Comparison of ENCODE assay signal across 8 cellular contexts in genomic region chr22:38202437-38203089, GRCh38. TPM values are rescaled to one million over a fixed set of nuclear protein-coding genes. Genes with fewer than 3 reads are reported as not detected.
DNase-seq lines count a peak whose midpoint lies in the region; ATAC-seq and TF ChIP-seq lines count a peak whose summit lies in the region.

No MANE protein-coding gene starts in this region.

- H3K27me3 Mint-ChIP-seq in activated CD8-positive, alpha-beta memory T cell treated with anti-CD3 and anti-CD28 coated beads, Interleukin-2, amount 10 ng/mL, durations not matched to agents 7 days and 5 days = no peaks in the 10 kb centered on the region
- peaks cover 15% of the 10 kb centered on the region for H3K27me3 Mint-ChIP-seq in endothelial cell (ENCODE audit: unreplicated experiment)
- H3K27me3 Mint-ChIP-seq in stimulated activated naive CD8-positive, alpha-beta T cell treated with anti-CD3 and anti-CD28 coated beads, Interleukin-15, amount 100 ng/mL, for 72 hours = no peaks in the 10 kb centered on the region

- CTCF ChIA-PET in activated CD8-positive, alpha-beta memory T cell treated with anti-CD3 and anti-CD28 coated beads, Interleukin-2, amount 10 ng/mL, durations not matched to agents 7 days and 5 days (lab: Charles Lee) = interaction anchor here (1.0 to 1.8 kb wide), 3 partner anchors 9 to 150 kb away, joined by 3 to 5 read pairs (median 3); no protein-coding TSS in a partner anchor

- TF ChIP-seq CTCF in endothelial cell (IDR thresholded peaks at IDR 0.05; ENCODE audit: unreplicated experiment) = no peak

- peak; percentile 84 for DNase-seq in Daoy (ENCODE audit: low read depth)
- DNase-seq in H4 (ENCODE audit: low spot score) = peak; percentile 58
- peak; percentile 70 to 77 for DNase-seq in NCI-H1930 (lab: John Stamatoyannopoulos, UW)
- DNase-seq in activated CD8-positive, alpha-beta memory T cell treated with anti-CD3 and anti-CD28 coated beads, Interleukin-2, amount 10 ng/mL, durations not matched to agents 7 days and 5 days = peak; percentile 73
- DNase-seq in endothelial cell (ENCODE audit: low spot score) = peak; percentile 65
- peak; percentile 25 for DNase-seq in midbrain (lab: John Stamatoyannopoulos, UW)
- DNase-seq in stimulated activated naive CD8-positive, alpha-beta T cell treated with anti-CD3 and anti-CD28 coated beads, Interleukin-15, amount 100 ng/mL, for 72 hours = peak; percentile 64 to 75

- ATAC-seq in activated CD8-positive, alpha-beta memory T cell treated with anti-CD3 and anti-CD28 coated beads, Interleukin-2, amount 10 ng/mL, durations not matched to agents 7 days and 5 days = peak; percentile 25
- peak; percentile 68 for ATAC-seq in stimulated activated naive CD8-positive, alpha-beta T cell treated with anti-CD3 and anti-CD28 coated beads, Interleukin-15, amount 100 ng/mL, for 72 hours
- no peak for ATAC-seq in HG03378 (IDR thresholded peaks at IDR 0.05; ENCODE audit: unreplicated experiment)

- peaks cover 52% of the 10 kb centered on the region for H3K4me1 Mint-ChIP-seq in activated CD8-positive, alpha-beta memory T cell treated with anti-CD3 and anti-CD28 coated beads, Interleukin-2, amount 10 ng/mL, durations not matched to agents 7 days and 5 days
- peaks cover 23% of the 10 kb centered on the region for H3K4me1 Mint-ChIP-seq in endothelial cell (ENCODE audit: unreplicated experiment)
- peaks cover 49% of the 10 kb centered on the region for H3K4me1 Mint-ChIP-seq in stimulated activated naive CD8-positive, alpha-beta T cell treated with anti-CD3 and anti-CD28 coated beads, Interleukin-15, amount 100 ng/mL, for 72 hours

- H3K36me3 Mint-ChIP-seq in activated CD8-positive, alpha-beta memory T cell treated with anti-CD3 and anti-CD28 coated beads, Interleukin-2, amount 10 ng/mL, durations not matched to agents 7 days and 5 days = no peaks in the 10 kb centered on the region
- H3K36me3 Mint-ChIP-seq in endothelial cell (ENCODE audit: low read depth, unreplicated experiment) = no peaks in the 10 kb centered on the region

- H3K4me3 Mint-ChIP-seq in activated CD8-positive, alpha-beta memory T cell treated with anti-CD3 and anti-CD28 coated beads, Interleukin-2, amount 10 ng/mL, durations not matched to agents 7 days and 5 days = peak overlapping the region; percentile 80
- peak overlapping the region; percentile 85 for H3K4me3 Mint-ChIP-seq in endothelial cell (ENCODE audit: unreplicated experiment)
- peak overlapping the region; percentile 87 to 89 for H3K4me3 Mint-ChIP-seq in stimulated activated naive CD8-positive, alpha-beta T cell treated with anti-CD3 and anti-CD28 coated beads, Interleukin-15, amount 100 ng/mL, for 72 hours

- no peaks in the 10 kb centered on the region for H3K9me3 Mint-ChIP-seq in activated CD8-positive, alpha-beta memory T cell treated with anti-CD3 and anti-CD28 coated beads, Interleukin-2, amount 10 ng/mL, durations not matched to agents 7 days and 5 days (ENCODE audit: low read depth)
- H3K9me3 Mint-ChIP-seq in endothelial cell (ENCODE audit: unreplicated experiment) = no peaks in the 10 kb centered on the region
- no peaks in the 10 kb centered on the region for H3K9me3 Mint-ChIP-seq in stimulated activated naive CD8-positive, alpha-beta T cell treated with anti-CD3 and anti-CD28 coated beads, Interleukin-15, amount 100 ng/mL, for 72 hours

- H3K27ac Mint-ChIP-seq in activated CD8-positive, alpha-beta memory T cell treated with anti-CD3 and anti-CD28 coated beads, Interleukin-2, amount 10 ng/mL, durations not matched to agents 7 days and 5 days = peak overlapping the region; percentile 78
- H3K27ac Mint-ChIP-seq in endothelial cell (ENCODE audit: unreplicated experiment) = no peak overlapping the region
- peak overlapping the region; percentile 79 to 84 for H3K27ac Mint-ChIP-seq in stimulated activated naive CD8-positive, alpha-beta T cell treated with anti-CD3 and anti-CD28 coated beads, Interleukin-15, amount 100 ng/mL, for 72 hours

RNA-seq across cellular contexts. Expression of gene MAFF, which starts 0.8 kb away (rescaled TPM):
- 42.0 and 54.1 TPM in 2 replicates for total RNA-seq in Daoy (2014; rRNA removed; shearing (Covaris generic))
- total RNA-seq in H4 (2014; rRNA removed; shearing (Covaris generic)) = 3.9 and 7.4 TPM in 2 replicates
- 1 to 10 TPM; 6.6 to 7.8 TPM for total RNA-seq in activated CD8-positive, alpha-beta memory T cell treated with anti-CD3 and anti-CD28 coated beads, Interleukin-2, amount 10 ng/mL, durations not matched to agents 7 days and 5 days
- 3.5 TPM for total RNA-seq in endothelial cell (ENCODE audit: unreplicated experiment)

RNA-seq across cellular contexts. Expression of gene PLA2G6, which starts 20.9 kb away (rescaled TPM):
- total RNA-seq in Daoy (2014; rRNA removed; shearing (Covaris generic)) = 2.8 and 3.9 TPM in 2 replicates
- total RNA-seq in H4 (2014; rRNA removed; shearing (Covaris generic)) = 2.5 and 12.2 TPM in 2 replicates
- total RNA-seq in activated CD8-positive, alpha-beta memory T cell treated with anti-CD3 and anti-CD28 coated beads, Interleukin-2, amount 10 ng/mL, durations not matched to agents 7 days and 5 days = 10 to 100 TPM; 41.1 to 71.4 TPM
- total RNA-seq in endothelial cell (ENCODE audit: unreplicated experiment) = 22.5 TPM

Comparison
In these comparisons a context has a peak if more than half of its experiments do, and no peak if none do; other contexts are left out.
1. DNase-seq: peak in every context shown above with its lines; median percentile 84 in Daoy; 74 in NCI-H1930; 73 in activated CD8-positive, alpha-beta memory T cell treated with anti-CD3 and anti-CD28 coated beads, Interleukin-2, amount 10 ng/mL, durations not matched to agents 7 days and 5 days; 70 in stimulated activated naive CD8-positive, alpha-beta T cell treated with anti-CD3 and anti-CD28 coated beads, Interleukin-15, amount 100 ng/mL, for 72 hours; 65 in endothelial cell; 58 in H4; 25 in midbrain.